ENCODE assay signal across 1 cellular context in genomic region chr3:12495749-12496452, GRCh38.
TF ChIP-seq lines count a peak whose summit lies in the region.

No MANE protein-coding gene starts in this region.

TF ChIP-seq in GM23338, 12 proteins besides CTCF, POLR2A, EP300 and RAD21 (continued from another document):
- TF ChIP-seq JUNB (IDR thresholded peaks at IDR 0.05; ENCODE audit: unreplicated experiment) (no peak), CREB1 (CRISPR knock-in tag; IDR thresholded peaks at IDR 0.05; ENCODE audit: low read depth) (no peak), NANOG (IDR thresholded peaks at IDR 0.05; ENCODE audit: borderline replicate concordance) (no peak), ETS1 (IDR thresholded peaks at IDR 0.05) (no peak), EZH2 (IDR thresholded peaks at IDR 0.05; ENCODE audit: low read depth, unreplicated experiment) (no peak), ZNF114 (CRISPR knock-in tag; IDR thresholded peaks at IDR 0.05) (no peak), EZH2phosphoT487 (IDR thresholded peaks at IDR 0.05; ENCODE audit: unreplicated experiment) (no peak)
- TF ChIP-seq, protein P1, sequence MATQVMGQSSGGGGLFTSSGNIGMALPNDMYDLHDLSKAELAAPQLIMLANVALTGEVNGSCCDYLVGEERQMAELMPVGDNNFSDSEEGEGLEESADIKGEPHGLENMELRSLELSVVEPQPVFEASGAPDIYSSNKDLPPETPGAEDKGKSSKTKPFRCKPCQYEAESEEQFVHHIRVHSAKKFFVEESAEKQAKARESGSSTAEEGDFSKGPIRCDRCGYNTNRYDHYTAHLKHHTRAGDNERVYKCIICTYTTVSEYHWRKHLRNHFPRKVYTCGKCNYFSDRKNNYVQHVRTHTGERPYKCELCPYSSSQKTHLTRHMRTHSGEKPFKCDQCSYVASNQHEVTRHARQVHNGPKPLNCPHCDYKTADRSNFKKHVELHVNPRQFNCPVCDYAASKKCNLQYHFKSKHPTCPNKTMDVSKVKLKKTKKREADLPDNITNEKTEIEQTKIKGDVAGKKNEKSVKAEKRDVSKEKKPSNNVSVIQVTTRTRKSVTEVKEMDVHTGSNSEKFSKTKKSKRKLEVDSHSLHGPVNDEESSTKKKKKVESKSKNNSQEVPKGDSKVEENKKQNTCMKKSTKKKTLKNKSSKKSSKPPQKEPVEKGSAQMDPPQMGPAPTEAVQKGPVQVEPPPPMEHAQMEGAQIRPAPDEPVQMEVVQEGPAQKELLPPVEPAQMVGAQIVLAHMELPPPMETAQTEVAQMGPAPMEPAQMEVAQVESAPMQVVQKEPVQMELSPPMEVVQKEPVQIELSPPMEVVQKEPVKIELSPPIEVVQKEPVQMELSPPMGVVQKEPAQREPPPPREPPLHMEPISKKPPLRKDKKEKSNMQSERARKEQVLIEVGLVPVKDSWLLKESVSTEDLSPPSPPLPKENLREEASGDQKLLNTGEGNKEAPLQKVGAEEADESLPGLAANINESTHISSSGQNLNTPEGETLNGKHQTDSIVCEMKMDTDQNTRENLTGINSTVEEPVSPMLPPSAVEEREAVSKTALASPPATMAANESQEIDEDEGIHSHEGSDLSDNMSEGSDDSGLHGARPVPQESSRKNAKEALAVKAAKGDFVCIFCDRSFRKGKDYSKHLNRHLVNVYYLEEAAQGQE (IDR thresholded peaks at IDR 0.05; ENCODE audit: unreplicated experiment): no peak
